In the genomic region with DNA sequence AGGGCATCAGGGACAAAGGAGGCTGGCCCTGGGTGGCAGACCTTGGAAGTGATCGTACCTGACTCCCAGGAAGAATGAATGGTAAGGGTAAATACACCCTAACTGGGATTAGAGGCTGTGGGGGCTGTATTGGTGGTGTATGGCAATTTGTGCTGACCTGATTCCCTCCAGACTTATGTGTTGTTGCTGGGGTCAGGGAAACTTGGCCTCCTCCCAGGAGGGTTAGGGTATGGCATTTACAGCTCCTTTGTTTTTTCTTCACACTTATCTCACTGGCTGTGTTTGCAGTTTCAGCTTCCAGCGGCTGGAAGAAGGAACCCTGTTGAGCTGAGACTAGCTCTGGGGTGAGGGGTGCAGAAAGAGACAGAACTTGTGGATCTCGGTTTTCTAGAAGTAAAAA, we compare ENCODE assay signal across 17 cellular contexts. TPM values are rescaled to one million over a fixed set of nuclear protein-coding genes. Genes with fewer than 3 reads are reported as not detected.
DNase-seq lines count a peak whose midpoint lies in the region; ATAC-seq, FAIRE-seq and TF ChIP-seq lines count a peak whose summit lies in the region.
"Had no signal": no experiment of that assay in that cellular context is flagged by ENCODE, and none has a peak within 500 bp of the region (broad histone marks: within the 10 kb centered on the region; RNA-seq: fewer than 3 reads in every experiment).

No MANE protein-coding gene starts in this region.

- no peaks in the 10 kb centered on the region for H3K4me1 Mint-ChIP-seq in CD8-positive, alpha-beta memory T cell

- H2BK12ac ChIP-seq in mesenchymal stem cell (ENCODE audit: low read length in 2 of 2) = peak overlapping the region in 1 of 2 experiments; percentile 29

- H3K9me3 ChIP-seq in CD8-positive, alpha-beta memory T cell (ENCODE audit: low read length) = no peaks in the 10 kb centered on the region
- no peaks in the 10 kb centered on the region for H3K9me3 ChIP-seq in HUES64 (ENCODE audit: insufficient read depth, low read depth, low read length)
- no peaks in the 10 kb centered on the region for H3K9me3 ChIP-seq in GM12878 (replicated peaks; ENCODE audit: control insufficient read depth, insufficient read depth, low read length)
- no peaks in the 10 kb centered on the region for H3K9me3 ChIP-seq in mesenchymal stem cell (ENCODE audit: control insufficient read depth, low read length)
- H3K9me3 ChIP-seq: lower lobe of right lung had no signal

- H2AFZ ChIP-seq in GM12878 (ENCODE audit: control insufficient read depth, low read depth, low read length) (no peak overlapping the region; the same call in 1 of the 2 replicates), mesenchymal stem cell (ENCODE audit: low read depth, low read length) (no peak overlapping the region)
- H2AFZ ChIP-seq: GM23248 had no signal

- no peak overlapping the region for H2BK15ac ChIP-seq in mesenchymal stem cell (ENCODE audit: low read depth, poor library complexity, severe bottlenecking)

- H3K18ac ChIP-seq in mesenchymal stem cell (ENCODE audit: low read depth in 1 of 2, low read length in 2 of 2) = peak overlapping the region in 1 of 2 experiments; percentile 18

- no peak for FAIRE-seq in GM12878 (lab: Jason Lieb, UNC)
- FAIRE-seq: G401.6 had no signal

- no peaks in the 10 kb centered on the region for H3K36me3 ChIP-seq in CD8-positive, alpha-beta memory T cell (ENCODE audit: insufficient read depth, low read length)
- H3K36me3 ChIP-seq in HUES64 (ENCODE audit: insufficient read depth, low read length) (peaks cover 11% of the 10 kb centered on the region), GM12878 (ENCODE audit: control insufficient read depth in 2 of 2, insufficient read depth in 2 of 2, low read length in 1 of 2) (peaks cover 3 to 4% of the 10 kb centered on the region in 2 experiments; a peak in 3 of 4 replicates), mesenchymal stem cell (ENCODE audit: control insufficient read depth in 1 of 2, insufficient read depth in 2 of 2, low read depth in 1 of 2, low read length in 2 of 2) (peaks cover 9 to 21% of the 10 kb centered on the region in 2 experiments)

- H3K23ac ChIP-seq in mesenchymal stem cell (ENCODE audit: low read length in 2 of 2) = no peak overlapping the region

- no peak for TF ChIP-seq RAD21 in GM12878 (IDR thresholded peaks at IDR 0.05; ENCODE audit: insufficient read depth, low read depth, low read length)

- SMC1A ChIA-PET in GM12878 (lab: Charles Lee; ENCODE audit: uncharacterized antibody, unreplicated experiment) = interaction anchor here (0.8 to 1.6 kb wide), 4 partner anchors 11 to 56 kb away, joined by 3 to 11 read pairs (median 4); no protein-coding TSS in a partner anchor

- no TSS peak for BruUV-seq in GM12878 (replicated peaks; lab: Mats Ljungman, UMichigan)

- H3K14ac ChIP-seq in mesenchymal stem cell (ENCODE audit: low read length in 2 of 2) = no peak overlapping the region

- peak overlapping the region; percentile 88 for H2AK5ac ChIP-seq in mesenchymal stem cell (ENCODE audit: low read length, severe bottlenecking)

- RAD21 ChIA-PET in GM12878 (lab: Charles Lee; ENCODE audit: unreplicated experiment) = interaction anchor here (1.6 to 1.8 kb wide), 2 partner anchors 42 to 57 kb away, joined by 4 to 9 read pairs; no protein-coding TSS in a partner anchor

- peak overlapping the region; percentile 62 for H4K91ac ChIP-seq in mesenchymal stem cell (ENCODE audit: low read length)

- DNase-seq in CD8-positive, alpha-beta memory T cell = no peak
- no peak for DNase-seq in GM12878 (ENCODE audit: low read depth, low spot score)
- DNase-seq in mesenchymal stem cell = peak; percentile 25
- DNase-seq in SK-N-DZ (ENCODE audit: low spot score) = no peak
- no peak for DNase-seq in stimulated activated CD4-positive, alpha-beta T cell treated with anti-CD3 and anti-CD28 coated beads, Interleukin-4, amount 100 ng/mL, for 1 hour
- no peak for DNase-seq in T1000 (lab: John Stamatoyannopoulos, UW)
- DNase-seq: ACHN; activated CD4-positive, alpha-beta T cell treated with anti-CD3 and anti-CD28 coated beads, Interleukin-2, amount 10 ng/mL, durations not matched to agents 7 days and 5 days; dorsolateral prefrontal cortex; GM23248; lower lobe of right lung; NCI-H774; nucleus accumbens had no signal

- H3K27ac Mint-ChIP-seq in CD8-positive, alpha-beta memory T cell = no peak overlapping the region
- H3K27ac Mint-ChIP-seq: activated CD4-positive, alpha-beta T cell treated with anti-CD3 and anti-CD28 coated beads, Interleukin-2, amount 10 ng/mL, durations not matched to agents 7 days and 5 days had no signal

- H3K4ac ChIP-seq in mesenchymal stem cell (ENCODE audit: low read depth in 1 of 2, low read length in 2 of 2) = peak overlapping the region in 1 of 2 experiments; percentile 54

- 8% methylated on average over 3 of the region's 3 CpGs for WGBS in HUES64
- WGBS in GM12878 (ENCODE audit: insufficient coverage, insufficient replicate concordance, low lambda C conversion rate, missing lambda C conversion rate) = 95% methylated on average over 3 of the region's 3 CpGs
- WGBS in mesenchymal stem cell = 50% methylated on average over 3 of the region's 3 CpGs

- intact Hi-C loops in GM12878 (cut with micrococcal nuclease; ENCODE audit: unreplicated experiment) = no loop called here

- H3K4me2 ChIP-seq in GM12878 (ENCODE audit: control insufficient read depth, insufficient read depth) = peak overlapping the region; percentile 93
- H3K4me2 ChIP-seq in mesenchymal stem cell (ENCODE audit: low read length, poor library complexity, severe bottlenecking) = peak overlapping the region; percentile 27

- peaks cover 1% of the 10 kb centered on the region for H3K79me2 ChIP-seq in GM12878 (ENCODE audit: control insufficient read depth, insufficient read depth, low read length)

- TF ChIP-seq POLR2A in GM12878 (IDR thresholded peaks at IDR 0.05; ENCODE audit: low read depth, low read length) = no peak

- in situ Hi-C loops in GM12878 (cut with MboI) = no loop called here

- H3K27me3 Mint-ChIP-seq in CD8-positive, alpha-beta memory T cell = peaks cover 0 to 2% of the 10 kb centered on the region in 2 donors
- H3K27me3 Mint-ChIP-seq: activated CD4-positive, alpha-beta T cell treated with anti-CD3 and anti-CD28 coated beads, Interleukin-2, amount 10 ng/mL, durations not matched to agents 7 days and 5 days had no signal

- peaks cover 41% of the 10 kb centered on the region for H3K79me1 ChIP-seq in mesenchymal stem cell (replicated peaks; ENCODE audit: low read length, poor library complexity, severe bottlenecking)

- no peaks in the 10 kb centered on the region for H3K27me3 ChIP-seq in CD8-positive, alpha-beta memory T cell (ENCODE audit: insufficient read depth, low read length, poor library complexity, severe bottlenecking)
- H3K27me3 ChIP-seq in HUES64 (ENCODE audit: insufficient read depth, low read length) (no peaks in the 10 kb centered on the region), GM12878 (replicated peaks in 1 of 2; ENCODE audit: control insufficient read depth in 2 of 2, insufficient read depth in 2 of 2, low read length in 1 of 2) (no peaks in the 10 kb centered on the region), mesenchymal stem cell (ENCODE audit: control insufficient read depth in 1 of 2, insufficient read depth in 1 of 2, low read length in 2 of 2) (no peaks in the 10 kb centered on the region)

- no peaks in the 10 kb centered on the region for H3K9me3 Mint-ChIP-seq in CD8-positive, alpha-beta memory T cell
- H3K9me3 Mint-ChIP-seq: activated CD4-positive, alpha-beta T cell treated with anti-CD3 and anti-CD28 coated beads, Interleukin-2, amount 10 ng/mL, durations not matched to agents 7 days and 5 days had no signal

- no peak for TF ChIP-seq EP300 in GM12878 (IDR thresholded peaks at IDR 0.05; ENCODE audit: borderline replicate concordance in 1 of 2, control insufficient read depth in 1 of 2, low read depth in 2 of 2, low read length in 2 of 2)

- CTCF ChIA-PET in CD8-positive, alpha-beta memory T cell (lab: Charles Lee) = no interaction called here
- CTCF ChIA-PET in GM12878 (lab: Yijun Ruan, JAX) = interaction anchor here (0.7 to 8.3 kb wide), 7 partner anchors 19 to 113 kb away, joined by 3 to 57 read pairs (median 4); no protein-coding TSS in a partner anchor

- no peak overlapping the region for H3K4me3 Mint-ChIP-seq in CD8-positive, alpha-beta memory T cell
- H3K4me3 Mint-ChIP-seq: activated CD4-positive, alpha-beta T cell treated with anti-CD3 and anti-CD28 coated beads, Interleukin-2, amount 10 ng/mL, durations not matched to agents 7 days and 5 days had no signal

- H4K20me1 ChIP-seq in GM12878 (ENCODE audit: control insufficient read depth, insufficient read depth) = no peaks in the 10 kb centered on the region

- H3K9ac ChIP-seq in HUES64 (ENCODE audit: low read depth, low read length) = peak overlapping the region; percentile 57; the same call in 1 of the 2 replicates
- peak overlapping the region; percentile 74 for H3K9ac ChIP-seq in GM12878 (ENCODE audit: control insufficient read depth, insufficient read depth, low read length)
- H3K9ac ChIP-seq in mesenchymal stem cell (ENCODE audit: low read length) = peak overlapping the region; percentile 33
- H3K9ac ChIP-seq: GM23248 had no signal

- POLR2A ChIA-PET in CD8-positive, alpha-beta memory T cell (lab: Charles Lee) = no interaction called here
- POLR2A ChIA-PET in GM12878 (lab: Charles Lee) = no interaction called here

- ATAC-seq in GM12878 (no peak), HG02884 (IDR thresholded peaks at IDR 0.05; ENCODE audit: unreplicated experiment) (no peak)
- ATAC-seq: lower lobe of right lung had no signal

- TF ChIP-seq CTCF in GM12878 (IDR thresholded peaks at IDR 0.05 in 2 of 3, conservative IDR thresholded peaks at IDR 0.05 in 1 of 3; ENCODE audit: control insufficient read depth in 2 of 3, extremely low read depth in 1 of 3, insufficient read depth in 1 of 3, low read depth in 3 of 3, low read length in 3 of 3) = no peak

- H3K4me3 ChIP-seq in CD8-positive, alpha-beta memory T cell (ENCODE audit: low read length) = no peak overlapping the region
- peak overlapping the region; percentile 13 for H3K4me3 ChIP-seq in HUES64 (ENCODE audit: low read length)
- H3K4me3 ChIP-seq in GM12878 = peak overlapping the region; percentile 54
- H3K4me3 ChIP-seq in mesenchymal stem cell (ENCODE audit: insufficient read depth in 1 of 2, low read depth in 1 of 2, low read length in 2 of 2) = peak overlapping the region in 1 of 2 experiments; percentile 14
- H3K4me3 ChIP-seq: dorsolateral prefrontal cortex, GM23248, lower lobe of right lung, skin epidermis had no signal

- H3K4me1 ChIP-seq in CD8-positive, alpha-beta memory T cell (ENCODE audit: insufficient read depth, low read length) = peaks cover 15% of the 10 kb centered on the region
- H3K4me1 ChIP-seq in HUES64 (ENCODE audit: insufficient read depth, low read length) (peaks cover 67% of the 10 kb centered on the region), GM12878 (ENCODE audit: control insufficient read depth, insufficient read depth, low read length) (peaks cover 37% of the 10 kb centered on the region), mesenchymal stem cell (ENCODE audit: control insufficient read depth, insufficient read depth, low read depth, low read length) (peaks cover 26% of the 10 kb centered on the region)

- no peak overlapping the region for H2BK120ac ChIP-seq in mesenchymal stem cell (ENCODE audit: low read depth, low read length)

- H2BK5ac ChIP-seq in mesenchymal stem cell (ENCODE audit: low read depth, low read length, poor library complexity, severe bottlenecking) = peak overlapping the region; percentile 61

- H3K36me3 Mint-ChIP-seq in CD8-positive, alpha-beta memory T cell = peaks cover 0 to 3% (median 0%) of the 10 kb centered on the region in 3 donors

- peak overlapping the region; percentile 56 for H4K8ac ChIP-seq in mesenchymal stem cell (ENCODE audit: low read length)

- peak overlapping the region; percentile 33 for H3K27ac ChIP-seq in CD8-positive, alpha-beta memory T cell (ENCODE audit: low read depth, low read length)
- peak overlapping the region; percentile 72 for H3K27ac ChIP-seq in HUES64 (ENCODE audit: low read depth, low read length)
- H3K27ac ChIP-seq in GM12878 (ENCODE audit: control insufficient read depth, insufficient read depth) = peak overlapping the region; percentile 96
- H3K27ac ChIP-seq in mesenchymal stem cell (ENCODE audit: low read length, poor library complexity, severe bottlenecking) = peak overlapping the region; percentile 70
- H3K27ac ChIP-seq: dorsolateral prefrontal cortex, GM23248, lower lobe of right lung, skin epidermis had no signal

RNA-seq across cellular contexts. Expression of a gene that starts 8.2 kb away (rescaled TPM):
- total RNA-seq in CD8-positive, alpha-beta memory T cell = 1 to 10 TPM; 3.0 to 3.3 TPM
- 3.2 TPM for polyA plus RNA-seq in CD8-positive, alpha-beta memory T cell
- 15.7 TPM for polyA plus RNA-seq in HUES64 (2013, experiment 1 of 2)
- polyA plus RNA-seq in HUES64 (2013, experiment 2 of 2) = 15.8 TPM
- 7.9 and 8.0 TPM in 2 replicates for total RNA-seq in GM12878 (2013; cell fraction: nucleolus; rRNA removed)
- 5.9 and 6.9 TPM in 2 replicates for total RNA-seq in GM12878 (2014; rRNA removed)
- total RNA-seq in GM12878 (2014; rRNA removed; fragmentation: Illumina TruSeq; extraction: Trizol) = 5.2 and 6.4 TPM in 2 replicates
- 10.6 and 12.4 TPM in 2 replicates for total RNA-seq in GM12878 (2021)
- polyA plus RNA-seq in GM12878 (2011; ENCODE audit: low read depth) = 1.6 TPM
- 2.7 and 3.1 TPM in 2 replicates for polyA plus RNA-seq in GM12878 (2011; rRNA removed)
- polyA plus RNA-seq in GM12878 (2011; cell fraction: cytosol; rRNA removed) = 3.5 and 4.2 TPM in 2 replicates
- 2.3 and 3.6 TPM in 2 replicates for polyA plus RNA-seq in GM12878 (2011; cell fraction: nucleus; rRNA removed)
- polyA plus RNA-seq in GM12878 (2012) = 2.8 and 3.0 TPM in 2 replicates
- polyA plus RNA-seq in GM12878 (2014; fragmentation: Illumina TruSeq; extraction: Trizol) = 6.4 and 8.2 TPM in 2 replicates
- 1 to 10 TPM in 1 of 2 experiments, under 1 TPM in 1; 0.71 to 1.2 TPM for polyA plus RNA-seq in GM12878 (2014; fragmentation: Nextera tagmentation; extraction: Ambion mirVana)
- polyA plus RNA-seq in GM12878 (2014; rRNA removed) = 6.2 and 6.4 TPM in 2 replicates
- 10 to 100 TPM; 11.5 to 12.9 TPM for polyA plus RNA-seq in GM12878 (2016; fragmentation: Nextera tagmentation; extraction: Ambion mirVana)
- polyA minus RNA-seq in GM12878 (2011; rRNA and poly(A)+ RNA removed) = 3.7 and 4.0 TPM in 2 replicates
- 2.7 and 3.3 TPM in 2 replicates for polyA minus RNA-seq in GM12878 (2011; cell fraction: cytosol; rRNA and poly(A)+ RNA removed)
- polyA minus RNA-seq in GM12878 (2011; cell fraction: nucleus; rRNA and poly(A)+ RNA removed) = 1.2 and 1.6 TPM in 2 replicates
- polyA plus RNA-seq in mesenchymal stem cell (2013, experiment 1 of 2) = 13.3 TPM
- 13.8 TPM for polyA plus RNA-seq in mesenchymal stem cell (2013, experiment 2 of 2)
- 1.6 and 1.7 TPM in 2 replicates for polyA plus RNA-seq in SK-N-DZ (2014; cell fraction: cytosol; rRNA removed)
- 1.0 and 2.6 TPM in 2 replicates for polyA plus RNA-seq in SK-N-DZ (2014; cell fraction: nucleus; rRNA removed)

Comparison
In these comparisons a context has a peak if more than half of its experiments do, and no peak if none do; other contexts are left out.
1. H3K27ac ChIP-seq: peak in every context shown above with its lines; median percentile 96 in GM12878; 72 in HUES64; 70 in mesenchymal stem cell; 33 in CD8-positive, alpha-beta memory T cell.